ENCODE assay signal across 7 cellular contexts in the genomic region with DNA sequence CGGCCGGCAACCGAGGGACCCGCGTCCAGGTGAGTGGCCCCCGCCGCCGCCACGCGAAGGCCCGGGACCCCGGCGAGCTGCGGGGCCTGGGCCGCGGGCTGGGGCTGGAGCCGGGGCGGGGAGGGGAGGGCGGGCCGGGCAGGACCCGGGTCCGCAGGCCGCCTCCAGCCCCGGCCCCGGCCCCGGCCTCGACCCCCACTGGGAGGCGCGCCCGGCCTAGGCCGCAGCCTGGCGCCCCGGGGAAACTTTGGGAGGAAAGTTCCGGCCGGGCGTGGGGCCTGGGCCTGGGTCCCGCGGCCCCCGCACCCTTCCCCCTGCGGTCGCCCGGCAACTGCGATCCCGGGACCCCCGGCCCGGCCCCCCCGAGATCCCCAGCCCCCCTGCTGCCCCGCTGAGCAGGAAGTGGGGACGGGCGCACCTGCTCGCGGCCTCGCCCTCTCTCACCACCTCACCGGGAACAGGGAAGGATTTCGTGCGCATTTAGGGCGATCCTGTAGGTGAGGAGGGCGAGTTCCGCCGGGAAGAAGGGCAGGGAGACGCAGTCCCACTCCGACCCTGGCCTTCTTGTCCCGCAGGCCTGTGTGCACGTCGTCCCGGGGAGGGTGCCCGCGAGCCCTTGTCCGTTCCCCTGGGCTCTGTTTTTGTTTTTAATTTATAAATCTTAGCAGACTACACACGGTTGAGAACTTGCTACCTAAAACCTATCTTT. TPM values are rescaled to one million over a fixed set of nuclear protein-coding genes. Genes with fewer than 3 reads are reported as not detected.
DNase-seq lines count a peak whose midpoint lies in the region; ATAC-seq and TF ChIP-seq lines count a peak whose summit lies in the region.

No MANE protein-coding gene starts in this region.

- H3K36me3 Mint-ChIP-seq in naive thymus-derived CD4-positive, alpha-beta T cell, result peaks cover 0 to 13% (median 0%) of the 10 kb centered on the region in 5 donors

- peaks cover 0 to under 1% (median 0%) of the 10 kb centered on the region in 11 donors for H3K9me3 Mint-ChIP-seq in naive thymus-derived CD4-positive, alpha-beta T cell

- no peaks in the 10 kb centered on the region for H3K9me3 ChIP-seq in ectodermal cell (ENCODE audit: control insufficient read depth, low read length)
- no peaks in the 10 kb centered on the region for H3K9me3 ChIP-seq in naive thymus-derived CD4-positive, alpha-beta T cell (ENCODE audit: control insufficient read depth in 2 of 3, low read length in 3 of 3)

- CTCF ChIA-PET in naive thymus-derived CD4-positive, alpha-beta T cell (lab: Charles Lee), result no interaction called here

- no peak for ATAC-seq in naive thymus-derived CD4-positive, alpha-beta T cell
- ATAC-seq in GM21360 (IDR thresholded peaks at IDR 0.05; ENCODE audit: unreplicated experiment), result no peak

- peaks cover 27 to 49% (median 40%) of the 10 kb centered on the region in 7 donors for H3K4me1 Mint-ChIP-seq in naive thymus-derived CD4-positive, alpha-beta T cell

- H3K4me1 ChIP-seq in ectodermal cell (ENCODE audit: control insufficient read depth, insufficient read depth, low read length), result peaks cover 20% of the 10 kb centered on the region
- H3K4me1 ChIP-seq in naive thymus-derived CD4-positive, alpha-beta T cell (ENCODE audit: control insufficient read depth in 2 of 2, insufficient read depth in 2 of 2, low read length in 2 of 2), result peaks cover 10 to 22% of the 10 kb centered on the region in 2 donors

- H3K4me3 Mint-ChIP-seq in naive thymus-derived CD4-positive, alpha-beta T cell, result peak overlapping the region; percentile 77 to 90 (median 84)

- no peaks in the 10 kb centered on the region for H3K27me3 ChIP-seq in ectodermal cell (ENCODE audit: control insufficient read depth, insufficient read depth, low read length, poor library complexity, severe bottlenecking)
- H3K27me3 ChIP-seq in naive thymus-derived CD4-positive, alpha-beta T cell (ENCODE audit: control insufficient read depth in 2 of 2, insufficient read depth in 2 of 2, low read length in 2 of 2), result no peaks in the 10 kb centered on the region

- H3K27me3 Mint-ChIP-seq in naive thymus-derived CD4-positive, alpha-beta T cell, result peaks cover 0 to 3% (median 2%) of the 10 kb centered on the region in 5 donors

- DNase-seq in HFF-Myc (ENCODE audit: extremely low read depth, low read depth) (no peak), NCI-H526 treated with DMSO at 0.1 percent for 48 hours (lab: John Stamatoyannopoulos, UW) (peak; percentile 3), C1 segment of cervical spinal cord (lab: John Stamatoyannopoulos, UW) (no peak)
- peak in 3 of 9 donors; percentile 11 to 15 (median 11) for DNase-seq in naive thymus-derived CD4-positive, alpha-beta T cell

- H3K4me3 ChIP-seq in GM12875 (ENCODE audit: low read depth, low read length), result peak overlapping the region; percentile 64
- peak overlapping the region; percentile 58 for H3K4me3 ChIP-seq in HFF-Myc (replicated peaks; ENCODE audit: low read depth, low read length)
- H3K4me3 ChIP-seq in ectodermal cell (ENCODE audit: insufficient read depth, low read depth, low read length), result peak overlapping the region; percentile 68
- peak overlapping the region; percentile 48 for H3K4me3 ChIP-seq in naive thymus-derived CD4-positive, alpha-beta T cell (ENCODE audit: low read length)

- peak overlapping the region; percentile 46 to 90 (median 84) for H3K27ac Mint-ChIP-seq in naive thymus-derived CD4-positive, alpha-beta T cell

- H3K36me3 ChIP-seq in ectodermal cell (ENCODE audit: control insufficient read depth, insufficient read depth, low read length), result no peaks in the 10 kb centered on the region
- peaks cover 0 to 19% (median 0%) of the 10 kb centered on the region in 3 experiments for H3K36me3 ChIP-seq in naive thymus-derived CD4-positive, alpha-beta T cell (ENCODE audit: control insufficient read depth in 2 of 3, insufficient read depth in 3 of 3, low read length in 3 of 3)

- POLR2A ChIA-PET in naive thymus-derived CD4-positive, alpha-beta T cell (lab: Charles Lee), result interaction anchor here (1.3 to 1.5 kb wide), 2 partner anchors 62 to 96 kb away, joined by 4 to 5 read pairs; a partner anchor contains a TSS

- 1% methylated on average over 69 to 70 of the region's 70 CpGs for WGBS in ectodermal cell, 2 experiments

- intact Hi-C loops in naive thymus-derived CD4-positive, alpha-beta T cell (cut with micrococcal nuclease), result loop anchor here (1.0 to 5.0 kb wide), 16 partner anchors 18 to 864 kb away; a partner anchor contains a TSS

- no peak for TF ChIP-seq CTCF in GM12875 (IDR thresholded peaks at IDR 0.05; ENCODE audit: borderline replicate concordance, insufficient read depth, low read depth, low read length)
- TF ChIP-seq CTCF in HFF-Myc (IDR thresholded peaks at IDR 0.05; ENCODE audit: low read depth, low read length, missing control alignments), result no peak

- no peak overlapping the region for H3K27ac ChIP-seq in ectodermal cell (ENCODE audit: insufficient read depth, low read depth, low read length, poor library complexity, severe bottlenecking)
- peak overlapping the region; percentile 79 for H3K27ac ChIP-seq in naive thymus-derived CD4-positive, alpha-beta T cell (ENCODE audit: low read depth, low read length)

RNA-seq across cellular contexts. Expression of a gene that starts 0.4 kb away (rescaled TPM):
- polyA plus RNA-seq in ectodermal cell (2013, experiment 1 of 4), result 35.5 TPM
- 35.5 TPM for polyA plus RNA-seq in ectodermal cell (2013, experiment 2 of 4)
- 24.2 TPM for polyA plus RNA-seq in ectodermal cell (2013, experiment 3 of 4)
- 26.1 TPM for polyA plus RNA-seq in ectodermal cell (2013, experiment 4 of 4)
- total RNA-seq in naive thymus-derived CD4-positive, alpha-beta T cell, result 10 to 100 TPM; 37.6 to 80.8 (median 69.3) TPM
- polyA plus RNA-seq in naive thymus-derived CD4-positive, alpha-beta T cell, result 10 to 100 TPM; 14.6 to 23.4 TPM

RNA-seq across cellular contexts. Expression of a gene that starts 18.6 kb away (rescaled TPM):
- 3.1 TPM for polyA plus RNA-seq in ectodermal cell (2013, experiment 1 of 4)
- 3.9 TPM for polyA plus RNA-seq in ectodermal cell (2013, experiment 2 of 4)
- 2.7 TPM for polyA plus RNA-seq in ectodermal cell (2013, experiment 3 of 4)
- 2.6 TPM for polyA plus RNA-seq in ectodermal cell (2013, experiment 4 of 4)
- total RNA-seq in naive thymus-derived CD4-positive, alpha-beta T cell, result not detected
- polyA plus RNA-seq in naive thymus-derived CD4-positive, alpha-beta T cell, result not detected

RNA-seq across cellular contexts. Expression of a gene that starts 55.9 kb away (rescaled TPM):
- polyA plus RNA-seq in ectodermal cell (2013, experiment 1 of 4), result 27.0 TPM
- 33.0 TPM for polyA plus RNA-seq in ectodermal cell (2013, experiment 2 of 4)
- 29.8 TPM for polyA plus RNA-seq in ectodermal cell (2013, experiment 3 of 4)
- 28.0 TPM for polyA plus RNA-seq in ectodermal cell (2013, experiment 4 of 4)
- 10 to 100 TPM; 20.4 to 51.5 (median 41.8) TPM for total RNA-seq in naive thymus-derived CD4-positive, alpha-beta T cell
- polyA plus RNA-seq in naive thymus-derived CD4-positive, alpha-beta T cell, result 10 to 100 TPM; 18.2 to 31.8 TPM
